ENCODE assay signal across 1 cellular context in genomic region chr5:124263680-124264491, GRCh38.
TF ChIP-seq lines count a peak whose summit lies in the region.

No MANE protein-coding gene starts in this region.

TF ChIP-seq in HEK293, 187 proteins besides CTCF, POLR2A, EP300 and RAD21 (continued from another document):
- TF ChIP-seq ZNF239 (tag by site-specific recombination; IDR thresholded peaks at IDR 0.05) = no peak
- TF ChIP-seq ZNF768 (tag by site-specific recombination; IDR thresholded peaks at IDR 0.05) = no peak
- peak; percentile 72; the same call in 1 of the 2 replicates for TF ChIP-seq MZF1 (tag by site-specific recombination; IDR thresholded peaks at IDR 0.05; ENCODE audit: borderline replicate concordance)
- TF ChIP-seq TCF7L2 (IDR thresholded peaks at IDR 0.05; ENCODE audit: borderline replicate concordance, low read depth, low read length) = 0 out of 2 replicates have a peak, but pooled peaks have one; percentile 9
- TF ChIP-seq AEBP2 (tag by site-specific recombination; IDR thresholded peaks at IDR 0.05; ENCODE audit: borderline replicate concordance) = no peak
- TF ChIP-seq ZNF513 (tag by site-specific recombination; IDR thresholded peaks at IDR 0.05) = no peak
- no peak for TF ChIP-seq IKZF3 (tag by site-specific recombination; IDR thresholded peaks at IDR 0.05)
- 0 out of 2 replicates have a peak, but pooled peaks have one; percentile 62 for TF ChIP-seq TRIM28 (IDR thresholded peaks at IDR 0.05; ENCODE audit: borderline replicate concordance, low read length)
- no peak for TF ChIP-seq YY2 (tag by site-specific recombination; IDR thresholded peaks at IDR 0.05)
- TF ChIP-seq ZNF560 (tag by site-specific recombination; IDR thresholded peaks at IDR 0.05; ENCODE audit: borderline replicate concordance) = no peak
- no peak for TF ChIP-seq SETDB1 (IDR thresholded peaks at IDR 0.05; ENCODE audit: insufficient read length, low read length)
- no peak for TF ChIP-seq ZNF202 (tag by site-specific recombination; IDR thresholded peaks at IDR 0.05; ENCODE audit: borderline replicate concordance)
- TF ChIP-seq GLIS2 (tag by site-specific recombination; IDR thresholded peaks at IDR 0.05) = no peak
- TF ChIP-seq ZNF660 (tag by site-specific recombination; IDR thresholded peaks at IDR 0.05) = peak; percentile 40; the same call in 1 of the 2 replicates
- no peak for TF ChIP-seq ZNF645 (tag by site-specific recombination; IDR thresholded peaks at IDR 0.05)
- no peak for TF ChIP-seq ZNF266 (tag by site-specific recombination; IDR thresholded peaks at IDR 0.05; ENCODE audit: low read depth)
- TF ChIP-seq HIC1 (tag by site-specific recombination; IDR thresholded peaks at IDR 0.05) = no peak
- no peak for TF ChIP-seq ZSCAN5A (tag by site-specific recombination; IDR thresholded peaks at IDR 0.05)
- peak; percentile 99 for TF ChIP-seq WT1 (tag by site-specific recombination; IDR thresholded peaks at IDR 0.05)
- no peak for TF ChIP-seq ZNF639 (tag by site-specific recombination; IDR thresholded peaks at IDR 0.05)
- TF ChIP-seq ZFP69B (tag by site-specific recombination; IDR thresholded peaks at IDR 0.05) = no peak
- peak; percentile 91 for TF ChIP-seq ZBTB17 (tag by site-specific recombination; IDR thresholded peaks at IDR 0.05)
- no peak for TF ChIP-seq GFI1B (tag by site-specific recombination; IDR thresholded peaks at IDR 0.05)
- no peak for TF ChIP-seq ZNF544 (tag by site-specific recombination; IDR thresholded peaks at IDR 0.05)
- TF ChIP-seq ZNF148 (tag by site-specific recombination; IDR thresholded peaks at IDR 0.05; ENCODE audit: borderline replicate concordance) = no peak
- no peak for TF ChIP-seq ZNF426 (tag by site-specific recombination; IDR thresholded peaks at IDR 0.05)
- TF ChIP-seq ZIC2 (tag by site-specific recombination; IDR thresholded peaks at IDR 0.05) = peak; percentile 100
- no peak for TF ChIP-seq ZNF670 (tag by site-specific recombination; IDR thresholded peaks at IDR 0.05; ENCODE audit: low read depth)
- no peak for TF ChIP-seq ZNF776 (tag by site-specific recombination; IDR thresholded peaks at IDR 0.05; ENCODE audit: borderline replicate concordance)
- TF ChIP-seq ZNF521 (tag by site-specific recombination; IDR thresholded peaks at IDR 0.05) = no peak
- no peak for TF ChIP-seq ZNF704 (tag by site-specific recombination; IDR thresholded peaks at IDR 0.05)
- TF ChIP-seq ZBTB10 (tag by site-specific recombination; IDR thresholded peaks at IDR 0.05) = no peak
- no peak for TF ChIP-seq ZNF214 (tag by site-specific recombination; IDR thresholded peaks at IDR 0.05; ENCODE audit: borderline replicate concordance)
- no peak for TF ChIP-seq ZNF621 (tag by site-specific recombination; IDR thresholded peaks at IDR 0.05)
- no peak for TF ChIP-seq ZBTB6 (tag by site-specific recombination; IDR thresholded peaks at IDR 0.05)
- TF ChIP-seq ZNF280D (tag by site-specific recombination; IDR thresholded peaks at IDR 0.05) = no peak
- no peak for TF ChIP-seq KLF16 (tag by site-specific recombination; IDR thresholded peaks at IDR 0.05)
